Comparison of ENCODE assay signal across 8 cellular contexts in genomic region chr2:173962583-173963110, GRCh38. TPM values are rescaled to one million over a fixed set of nuclear protein-coding genes. Genes with fewer than 3 reads are reported as not detected.
DNase-seq lines count a peak whose midpoint lies in the region; ATAC-seq, FAIRE-seq and TF ChIP-seq lines count a peak whose summit lies in the region.

No MANE protein-coding gene starts in this region.

- no peaks in the 10 kb centered on the region for H3K36me3 ChIP-seq in endocrine pancreas (ENCODE audit: control insufficient read depth, insufficient read depth, low read length)
- H3K36me3 ChIP-seq in ovary = no peaks in the 10 kb centered on the region

- intact Hi-C loops in ovary (cut with DNase I) (loop anchor here in 3 of 4 donors (5.0 to 10.0 kb wide), 2 partner anchors 52 to 65 kb away; no protein-coding TSS in a partner anchor), posterior vena cava (cut with DNase I) (no loop called here)

- H3K9ac ChIP-seq in endocrine pancreas (ENCODE audit: control insufficient read depth, insufficient read depth, low read length) = peak overlapping the region; percentile 77

- H3K27me3 ChIP-seq in endocrine pancreas (ENCODE audit: control insufficient read depth, insufficient read depth, low read length) (no peaks in the 10 kb centered on the region), ovary (no peaks in the 10 kb centered on the region)

- peak; percentile 67 for FAIRE-seq in GM12892 (lab: Jason Lieb, UNC)

- peaks cover 25% of the 10 kb centered on the region for H3K4me1 ChIP-seq in endocrine pancreas (ENCODE audit: control insufficient read depth, insufficient read depth, low read length)
- H3K4me1 ChIP-seq in ovary (ENCODE audit: insufficient read depth) = peaks cover 7% of the 10 kb centered on the region

- no peak overlapping the region for H3K27ac ChIP-seq in ovary

- peaks cover 2% of the 10 kb centered on the region for H3K9me3 ChIP-seq in endocrine pancreas (ENCODE audit: control insufficient read depth, low read length)
- no peaks in the 10 kb centered on the region for H3K9me3 ChIP-seq in ovary

- WGBS in ovary, 3 donors = 28 to 29% (median 28%) methylated on average over 4 of the region's 4 CpGs

- TF ChIP-seq POLR2A in GM12892 (IDR thresholded peaks at IDR 0.05; ENCODE audit: low read depth, low read length) (no peak), ovary (IDR thresholded peaks at IDR 0.05) (no peak)

- no peak for TF ChIP-seq CTCF in ovary (IDR thresholded peaks at IDR 0.05)

- DNase-seq in GM12892 (ENCODE audit: insufficient read length) = no peak
- DNase-seq in NCI-H510A treated with DMSO at 0.1 percent for 48 hours (lab: John Stamatoyannopoulos, UW) = peak; percentile 86
- DNase-seq in ovary = no peak
- DNase-seq in posterior vena cava (ENCODE audit: low spot score) = no peak
- no peak for DNase-seq in NCI-H526 (lab: John Stamatoyannopoulos, UW)

- TF ChIP-seq EP300 in ovary (IDR thresholded peaks at IDR 0.05) = no peak

- H3K4me3 ChIP-seq in endocrine pancreas (ENCODE audit: control insufficient read depth, insufficient read depth, low read length) (peak overlapping the region; percentile 98), ovary (peak overlapping the region; percentile 95)

- ATAC-seq in GM21423 (IDR thresholded peaks at IDR 0.05; ENCODE audit: unreplicated experiment) (no peak), HG03460 (IDR thresholded peaks at IDR 0.05; ENCODE audit: unreplicated experiment) (no peak)

RNA-seq across cellular contexts. Expression of gene SP3, which starts 2.5 kb away (rescaled TPM):
- 36.5 TPM for polyA plus RNA-seq in GM12892 (2012; ENCODE audit: missing spikeins)
- total RNA-seq in ovary = 100 to 1,000 TPM in 3 of 7 donors, 10 to 100 TPM in 4; 71.1 to 131 (median 97.3) TPM
- 10 to 100 TPM; 35.4 to 42.0 TPM for polyA plus RNA-seq in ovary
- total RNA-seq in posterior vena cava = 10 to 100 TPM; 70.2 to 73.6 TPM

Comparison
In these comparisons a context has a peak if more than half of its experiments do, and no peak if none do; other contexts are left out.
1. intact Hi-C loops: an anchor here in ovary (5.0 to 10.0 kb wide); none called in posterior vena cava.